In the genomic region with DNA sequence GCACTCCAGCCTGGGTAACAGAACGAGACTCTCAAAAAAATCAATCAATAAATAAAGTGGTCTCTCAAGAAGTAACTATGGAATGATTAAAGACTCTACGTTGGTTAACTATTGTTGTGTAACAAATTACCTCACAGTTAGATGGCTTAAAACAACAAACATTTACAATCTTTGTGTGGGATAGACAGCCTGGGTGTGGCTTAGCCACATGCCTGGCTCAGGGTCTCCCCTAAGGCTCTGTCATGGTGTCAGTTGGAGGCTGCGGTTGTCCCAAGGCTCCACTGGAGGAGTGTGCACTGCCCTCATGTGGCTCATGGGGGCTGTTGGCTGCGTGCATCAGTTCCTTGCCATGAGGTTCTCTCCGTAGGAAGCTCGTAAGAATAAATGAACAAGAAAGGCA, we compare ENCODE assay signal across 8 cellular contexts.
DNase-seq lines count a peak whose midpoint lies in the region; ATAC-seq and TF ChIP-seq lines count a peak whose summit lies in the region.

No MANE protein-coding gene starts in this region.

- no peaks in the 10 kb centered on the region for H3K4me1 ChIP-seq in HAP-1

- H3K4me3 Mint-ChIP-seq in activated CD4-positive, alpha-beta memory T cell treated with anti-CD3 and anti-CD28 coated beads, Interleukin-2, amount 10 ng/mL, durations not matched to agents 7 days and 5 days = no peak overlapping the region

- no peaks in the 10 kb centered on the region for H3K27me3 Mint-ChIP-seq in activated CD4-positive, alpha-beta memory T cell treated with anti-CD3 and anti-CD28 coated beads, Interleukin-2, amount 10 ng/mL, durations not matched to agents 7 days and 5 days

- POLR2A ChIA-PET in AG04450 (lab: Yijun Ruan, JAX) = no interaction called here
- POLR2A ChIA-PET in activated CD4-positive, alpha-beta memory T cell treated with anti-CD3 and anti-CD28 coated beads, Interleukin-2, amount 10 ng/mL, durations not matched to agents 7 days and 5 days (lab: Charles Lee) = no interaction called here

- no peaks in the 10 kb centered on the region for H3K36me3 Mint-ChIP-seq in activated CD4-positive, alpha-beta memory T cell treated with anti-CD3 and anti-CD28 coated beads, Interleukin-2, amount 10 ng/mL, durations not matched to agents 7 days and 5 days (ENCODE audit: low read depth)

- no peak for ATAC-seq in HG03432 (IDR thresholded peaks at IDR 0.05; ENCODE audit: unreplicated experiment)

- H3K9me3 ChIP-seq in AG04450 (ENCODE audit: control insufficient read depth, insufficient read depth, low read length) = no peaks in the 10 kb centered on the region
- H3K9me3 ChIP-seq in HAP-1 = no peaks in the 10 kb centered on the region

- no peaks in the 10 kb centered on the region for H3K9me3 Mint-ChIP-seq in activated CD4-positive, alpha-beta memory T cell treated with anti-CD3 and anti-CD28 coated beads, Interleukin-2, amount 10 ng/mL, durations not matched to agents 7 days and 5 days

- H3K27me3 ChIP-seq in AG04450 (ENCODE audit: control insufficient read depth, insufficient read depth, low read length) = no peaks in the 10 kb centered on the region
- H3K27me3 ChIP-seq in HAP-1 (ENCODE audit: low read depth) = no peaks in the 10 kb centered on the region

- no peaks in the 10 kb centered on the region for H3K4me1 Mint-ChIP-seq in activated CD4-positive, alpha-beta memory T cell treated with anti-CD3 and anti-CD28 coated beads, Interleukin-2, amount 10 ng/mL, durations not matched to agents 7 days and 5 days

- TF ChIP-seq CTCF in AG04450 (IDR thresholded peaks at IDR 0.05; ENCODE audit: low read depth, low read length) = peak; percentile 50

- DNase-seq in AG04450 (ENCODE audit: low read depth, low spot score) (no peak), HAP-1 (ENCODE audit: low spot score in 2 of 2) (peak; percentile 34 to 59), SW480 (ENCODE audit: low spot score) (peak; percentile 11), iPS-NIHi11 (ENCODE audit: low spot score) (peak; percentile 71), mesenteric fat pad (ENCODE audit: low spot score) (no peak), HK-2 (ENCODE audit: unreplicated experiment) (no peak)
- DNase-seq in activated CD4-positive, alpha-beta memory T cell treated with anti-CD3 and anti-CD28 coated beads, Interleukin-2, amount 10 ng/mL, durations not matched to agents 7 days and 5 days = no peak

- H3K36me3 ChIP-seq in HAP-1 (replicated peaks) = no peaks in the 10 kb centered on the region

- CTCF ChIA-PET in AG04450 (lab: Charles Lee) = interaction anchor here (1.5 kb wide), 1 partner anchor 176 kb away, joined by 16 read pairs; no protein-coding TSS in a partner anchor
- CTCF ChIA-PET in activated CD4-positive, alpha-beta memory T cell treated with anti-CD3 and anti-CD28 coated beads, Interleukin-2, amount 10 ng/mL, durations not matched to agents 7 days and 5 days (lab: Charles Lee) = no interaction called here

- H3K4me3 ChIP-seq in AG04450 (ENCODE audit: low read depth, low read length) (no peak overlapping the region), HAP-1 (no peak overlapping the region)

- in situ Hi-C loops in HAP-1 (cut with MboI; ENCODE audit: low sequenced_read_pairs) = no loop called here

- H3K27ac Mint-ChIP-seq in activated CD4-positive, alpha-beta memory T cell treated with anti-CD3 and anti-CD28 coated beads, Interleukin-2, amount 10 ng/mL, durations not matched to agents 7 days and 5 days = no peak overlapping the region

- H3K27ac ChIP-seq in AG04450 (ENCODE audit: low read depth, low read length) = no peak overlapping the region

Comparison
In these comparisons a context has a peak if more than half of its experiments do, and no peak if none do; other contexts are left out.
1. DNase-seq: peak in HAP-1 (2 of 2), SW480 (single experiment) and iPS-NIHi11 (single experiment); none in AG04450 (single experiment), mesenteric fat pad (single experiment), HK-2 (single experiment) and activated CD4-positive, alpha-beta memory T cell treated with anti-CD3 and anti-CD28 coated beads, Interleukin-2, amount 10 ng/mL, durations not matched to agents 7 days and 5 days (single experiment).